ENCODE assay signal across 1 cellular context in genomic region chr5:68246802-68247201, GRCh38.
TF ChIP-seq lines count a peak whose summit lies in the region.

No MANE protein-coding gene starts in this region.

TF ChIP-seq in HCT116, 20 proteins besides CTCF, POLR2A, EP300 and RAD21 (continued from another document):
- TF ChIP-seq REST (IDR thresholded peaks at IDR 0.05; ENCODE audit: low read depth) (no peak), EGR1 (IDR thresholded peaks at IDR 0.05; ENCODE audit: low read depth) (no peak), YY1 (IDR thresholded peaks at IDR 0.05; ENCODE audit: extremely low read depth, insufficient replicate concordance, low read depth, low read length) (no peak), EZH2 (IDR thresholded peaks at IDR 0.05) (no peak), CEBPB (IDR thresholded peaks at IDR 0.05; ENCODE audit: low read depth) (no peak), ZBTB33 (IDR thresholded peaks at IDR 0.05; ENCODE audit: extremely low read depth, insufficient replicate concordance, low read length) (no peak), ZFX (IDR thresholded peaks at IDR 0.05) (no peak), TCF7L2 (IDR thresholded peaks at IDR 0.05; ENCODE audit: borderline replicate concordance, extremely low read depth, insufficient read depth, insufficient read length) (no peak), JUND (IDR thresholded peaks at IDR 0.05) (no peak), MAX (IDR thresholded peaks at IDR 0.05) (no peak), SP1 (IDR thresholded peaks at IDR 0.05; ENCODE audit: low read depth) (no peak), ELF1 (IDR thresholded peaks at IDR 0.05; ENCODE audit: borderline replicate concordance, low read depth) (no peak), EZH2phosphoT487 (IDR thresholded peaks at IDR 0.05; ENCODE audit: borderline replicate concordance) (no peak), SRF (IDR thresholded peaks at IDR 0.05; ENCODE audit: low read depth) (no peak), ZNF274 (IDR thresholded peaks at IDR 0.05; ENCODE audit: low read depth, low read length) (no peak), FOSL1 (IDR thresholded peaks at IDR 0.05; ENCODE audit: low read depth) (no peak), SIN3A (IDR thresholded peaks at IDR 0.05; ENCODE audit: low read depth) (no peak), CBX3 (IDR thresholded peaks at IDR 0.05; ENCODE audit: low read depth) (no peak)
